1 cellular context compared by ENCODE assay signal in the genomic region with DNA sequence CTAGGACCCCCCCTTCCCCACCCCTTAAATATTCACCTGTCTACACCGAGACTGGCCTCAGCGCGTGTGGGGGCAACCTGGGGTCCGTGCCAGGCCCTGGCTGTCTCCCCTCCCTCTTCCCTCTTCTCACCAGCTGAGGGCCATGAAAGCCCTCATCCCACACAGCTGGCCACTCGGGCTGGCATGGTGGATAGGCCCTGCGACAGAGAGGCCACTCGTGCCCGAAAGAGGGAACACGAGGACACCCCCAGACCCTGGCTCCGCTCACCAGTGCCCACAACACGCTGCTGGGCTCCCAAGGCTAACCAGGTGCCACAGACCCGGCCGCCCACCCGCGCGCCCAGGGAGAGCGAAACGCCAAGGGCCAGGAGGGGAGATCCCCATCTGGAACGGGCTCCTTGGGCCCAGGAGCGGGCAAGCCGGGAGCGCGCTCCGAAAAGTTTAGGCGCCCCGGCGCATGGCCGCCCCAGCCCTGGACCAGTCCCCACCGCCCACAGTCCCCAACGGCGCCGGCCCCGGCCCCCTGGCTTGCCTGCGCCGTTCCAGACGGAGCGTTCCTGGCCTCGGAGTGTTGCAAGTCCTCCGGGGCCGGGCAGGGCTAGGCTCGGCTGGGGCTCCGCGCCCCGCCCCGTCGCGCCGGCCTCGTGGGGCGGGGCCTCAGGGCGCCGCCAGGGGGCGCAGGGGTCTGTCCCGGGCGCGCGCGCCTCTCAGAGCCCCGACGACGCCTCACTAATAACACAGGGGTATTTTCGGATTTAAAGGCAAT.
TF ChIP-seq lines count a peak whose summit lies in the region.

Gene TMBIM1, minus strand, starts transcription at position 570 of the 766 bp plus-strand sequence. CDS start 10,362 bp downstream, outside the sequence.

TF ChIP-seq in HepG2, 621 proteins besides CTCF, POLR2A, EP300 and RAD21 (continued from another document and continues in another):
- TF ChIP-seq, protein P1, sequence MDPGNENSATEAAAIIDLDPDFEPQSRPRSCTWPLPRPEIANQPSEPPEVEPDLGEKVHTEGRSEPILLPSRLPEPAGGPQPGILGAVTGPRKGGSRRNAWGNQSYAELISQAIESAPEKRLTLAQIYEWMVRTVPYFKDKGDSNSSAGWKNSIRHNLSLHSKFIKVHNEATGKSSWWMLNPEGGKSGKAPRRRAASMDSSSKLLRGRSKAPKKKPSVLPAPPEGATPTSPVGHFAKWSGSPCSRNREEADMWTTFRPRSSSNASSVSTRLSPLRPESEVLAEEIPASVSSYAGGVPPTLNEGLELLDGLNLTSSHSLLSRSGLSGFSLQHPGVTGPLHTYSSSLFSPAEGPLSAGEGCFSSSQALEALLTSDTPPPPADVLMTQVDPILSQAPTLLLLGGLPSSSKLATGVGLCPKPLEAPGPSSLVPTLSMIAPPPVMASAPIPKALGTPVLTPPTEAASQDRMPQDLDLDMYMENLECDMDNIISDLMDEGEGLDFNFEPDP (CRISPR knock-in tag; conservative IDR thresholded peaks at IDR 0.05), result no peak
- TF ChIP-seq SIX4 (CRISPR knock-in tag; IDR thresholded peaks at IDR 0.05) (no peak), ZNF282 (IDR thresholded peaks at IDR 0.05; ENCODE audit: partially characterized antibody) (no peak), ZNF292 (CRISPR knock-in tag; IDR thresholded peaks at IDR 0.05; ENCODE audit: borderline replicate concordance, low read depth) (no peak), ZNF672 (CRISPR knock-in tag; IDR thresholded peaks at IDR 0.05) (no peak), ZNF354B (CRISPR knock-in tag; IDR thresholded peaks at IDR 0.05) (no peak), TRIM24 (CRISPR knock-in tag; IDR thresholded peaks at IDR 0.05) (no peak), ZNF503 (CRISPR knock-in tag; IDR thresholded peaks at IDR 0.05) (peak; percentile 85), ZNF275 (CRISPR knock-in tag; IDR thresholded peaks at IDR 0.05; ENCODE audit: borderline replicate concordance) (no peak), GTF3A (CRISPR knock-in tag; conservative IDR thresholded peaks at IDR 0.05) (no peak), ZNF577 (CRISPR knock-in tag; IDR thresholded peaks at IDR 0.05; ENCODE audit: borderline replicate concordance, low read depth) (no peak), SUZ12 (IDR thresholded peaks at IDR 0.05; ENCODE audit: low read depth, low read length) (no peak), ZNF253 (CRISPR knock-in tag; IDR thresholded peaks at IDR 0.05; ENCODE audit: borderline replicate concordance) (no peak; the same call in 1 of the 2 replicates), FOXP1 (IDR thresholded peaks at IDR 0.05) (no peak), FOXP1 (CRISPR knock-in tag; IDR thresholded peaks at IDR 0.05) (no peak), ZBTB44 (CRISPR knock-in tag; IDR thresholded peaks at IDR 0.05) (peak; percentile 42; the same call in 1 of the 2 replicates), BORCS8-MEF2B (CRISPR knock-in tag; IDR thresholded peaks at IDR 0.05) (peak; percentile 69), ZNF567 (CRISPR knock-in tag; IDR thresholded peaks at IDR 0.05; ENCODE audit: borderline replicate concordance) (no peak), XBP1 (CRISPR knock-in tag; IDR thresholded peaks at IDR 0.05) (no peak), HMG20B (CRISPR knock-in tag; conservative IDR thresholded peaks at IDR 0.05) (peak; percentile 45; the same call in 1 of the 2 replicates), ZNF501 (CRISPR knock-in tag; IDR thresholded peaks at IDR 0.05) (peak; percentile 91), THAP11 (CRISPR knock-in tag; IDR thresholded peaks at IDR 0.05) (peak; percentile 78), PPARG (CRISPR knock-in tag; conservative IDR thresholded peaks at IDR 0.05) (no peak), ATF7 (IDR thresholded peaks at IDR 0.05) (no peak), ATF7 (CRISPR knock-in tag; IDR thresholded peaks at IDR 0.05) (0 out of 2 replicates have a peak, but pooled peaks have one; percentile 28), ZBTB38 (CRISPR knock-in tag; IDR thresholded peaks at IDR 0.05) (peak; percentile 68), ZC3H4 (CRISPR knock-in tag; IDR thresholded peaks at IDR 0.05; ENCODE audit: borderline replicate concordance) (0 out of 2 replicates have a peak, but pooled peaks have one; percentile 29), HOXA7 (CRISPR knock-in tag; IDR thresholded peaks at IDR 0.05) (no peak)
- TF ChIP-seq, protein P2, sequence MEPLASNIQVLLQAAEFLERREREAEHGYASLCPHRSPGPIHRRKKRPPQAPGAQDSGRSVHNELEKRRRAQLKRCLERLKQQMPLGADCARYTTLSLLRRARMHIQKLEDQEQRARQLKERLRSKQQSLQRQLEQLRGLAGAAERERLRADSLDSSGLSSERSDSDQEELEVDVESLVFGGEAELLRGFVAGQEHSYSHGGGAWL (CRISPR knock-in tag; IDR thresholded peaks at IDR 0.05), result peak; percentile 78
- TF ChIP-seq, protein P3, sequence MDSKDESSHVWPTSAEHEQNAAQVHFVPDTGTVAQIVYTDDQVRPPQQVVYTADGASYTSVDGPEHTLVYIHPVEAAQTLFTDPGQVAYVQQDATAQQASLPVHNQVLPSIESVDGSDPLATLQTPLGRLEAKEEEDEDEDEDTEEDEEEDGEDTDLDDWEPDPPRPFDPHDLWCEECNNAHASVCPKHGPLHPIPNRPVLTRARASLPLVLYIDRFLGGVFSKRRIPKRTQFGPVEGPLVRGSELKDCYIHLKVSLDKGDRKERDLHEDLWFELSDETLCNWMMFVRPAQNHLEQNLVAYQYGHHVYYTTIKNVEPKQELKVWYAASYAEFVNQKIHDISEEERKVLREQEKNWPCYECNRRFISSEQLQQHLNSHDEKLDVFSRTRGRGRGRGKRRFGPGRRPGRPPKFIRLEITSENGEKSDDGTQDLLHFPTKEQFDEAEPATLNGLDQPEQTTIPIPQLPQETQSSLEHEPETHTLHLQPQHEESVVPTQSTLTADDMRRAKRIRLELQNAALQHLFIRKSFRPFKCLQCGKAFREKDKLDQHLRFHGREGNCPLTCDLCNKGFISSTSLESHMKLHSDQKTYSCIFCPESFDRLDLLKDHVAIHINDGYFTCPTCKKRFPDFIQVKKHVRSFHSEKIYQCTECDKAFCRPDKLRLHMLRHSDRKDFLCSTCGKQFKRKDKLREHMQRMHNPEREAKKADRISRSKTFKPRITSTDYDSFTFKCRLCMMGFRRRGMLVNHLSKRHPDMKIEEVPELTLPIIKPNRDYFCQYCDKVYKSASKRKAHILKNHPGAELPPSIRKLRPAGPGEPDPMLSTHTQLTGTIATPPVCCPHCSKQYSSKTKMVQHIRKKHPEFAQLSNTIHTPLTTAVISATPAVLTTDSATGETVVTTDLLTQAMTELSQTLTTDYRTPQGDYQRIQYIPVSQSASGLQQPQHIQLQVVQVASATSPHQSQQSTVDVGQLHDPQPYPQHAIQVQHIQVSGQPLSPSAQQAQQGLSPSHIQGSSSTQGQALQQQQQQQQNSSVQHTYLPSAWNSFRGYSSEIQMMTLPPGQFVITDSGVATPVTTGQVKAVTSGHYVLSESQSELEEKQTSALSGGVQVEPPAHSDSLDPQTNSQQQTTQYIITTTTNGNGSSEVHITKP (CRISPR knock-in tag; IDR thresholded peaks at IDR 0.05; ENCODE audit: low read depth), result no peak
- TF ChIP-seq, protein P4, sequence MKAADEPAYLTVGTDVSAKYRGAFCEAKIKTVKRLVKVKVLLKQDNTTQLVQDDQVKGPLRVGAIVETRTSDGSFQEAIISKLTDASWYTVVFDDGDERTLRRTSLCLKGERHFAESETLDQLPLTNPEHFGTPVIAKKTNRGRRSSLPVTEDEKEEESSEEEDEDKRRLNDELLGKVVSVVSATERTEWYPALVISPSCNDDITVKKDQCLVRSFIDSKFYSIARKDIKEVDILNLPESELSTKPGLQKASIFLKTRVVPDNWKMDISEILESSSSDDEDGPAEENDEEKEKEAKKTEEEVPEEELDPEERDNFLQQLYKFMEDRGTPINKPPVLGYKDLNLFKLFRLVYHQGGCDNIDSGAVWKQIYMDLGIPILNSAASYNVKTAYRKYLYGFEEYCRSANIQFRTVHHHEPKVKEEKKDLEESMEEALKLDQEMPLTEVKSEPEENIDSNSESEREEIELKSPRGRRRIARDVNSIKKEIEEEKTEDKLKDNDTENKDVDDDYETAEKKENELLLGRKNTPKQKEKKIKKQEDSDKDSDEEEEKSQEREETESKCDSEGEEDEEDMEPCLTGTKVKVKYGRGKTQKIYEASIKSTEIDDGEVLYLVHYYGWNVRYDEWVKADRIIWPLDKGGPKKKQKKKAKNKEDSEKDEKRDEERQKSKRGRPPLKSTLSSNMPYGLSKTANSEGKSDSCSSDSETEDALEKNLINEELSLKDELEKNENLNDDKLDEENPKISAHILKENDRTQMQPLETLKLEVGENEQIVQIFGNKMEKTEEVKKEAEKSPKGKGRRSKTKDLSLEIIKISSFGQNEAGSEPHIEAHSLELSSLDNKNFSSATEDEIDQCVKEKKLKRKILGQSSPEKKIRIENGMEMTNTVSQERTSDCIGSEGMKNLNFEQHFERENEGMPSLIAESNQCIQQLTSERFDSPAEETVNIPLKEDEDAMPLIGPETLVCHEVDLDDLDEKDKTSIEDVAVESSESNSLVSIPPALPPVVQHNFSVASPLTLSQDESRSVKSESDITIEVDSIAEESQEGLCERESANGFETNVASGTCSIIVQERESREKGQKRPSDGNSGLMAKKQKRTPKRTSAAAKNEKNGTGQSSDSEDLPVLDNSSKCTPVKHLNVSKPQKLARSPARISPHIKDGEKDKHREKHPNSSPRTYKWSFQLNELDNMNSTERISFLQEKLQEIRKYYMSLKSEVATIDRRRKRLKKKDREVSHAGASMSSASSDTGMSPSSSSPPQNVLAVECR (CRISPR knock-in tag; IDR thresholded peaks at IDR 0.05; ENCODE audit: borderline replicate concordance), result peak; percentile 78; the same call in 1 of the 2 replicates
- TF ChIP-seq, protein P5, sequence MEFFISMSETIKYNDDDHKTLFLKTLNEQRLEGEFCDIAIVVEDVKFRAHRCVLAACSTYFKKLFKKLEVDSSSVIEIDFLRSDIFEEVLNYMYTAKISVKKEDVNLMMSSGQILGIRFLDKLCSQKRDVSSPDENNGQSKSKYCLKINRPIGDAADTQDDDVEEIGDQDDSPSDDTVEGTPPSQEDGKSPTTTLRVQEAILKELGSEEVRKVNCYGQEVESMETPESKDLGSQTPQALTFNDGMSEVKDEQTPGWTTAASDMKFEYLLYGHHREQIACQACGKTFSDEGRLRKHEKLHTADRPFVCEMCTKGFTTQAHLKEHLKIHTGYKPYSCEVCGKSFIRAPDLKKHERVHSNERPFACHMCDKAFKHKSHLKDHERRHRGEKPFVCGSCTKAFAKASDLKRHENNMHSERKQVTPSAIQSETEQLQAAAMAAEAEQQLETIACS (CRISPR knock-in tag; IDR thresholded peaks at IDR 0.05), result peak; percentile 83
- TF ChIP-seq, protein P6, sequence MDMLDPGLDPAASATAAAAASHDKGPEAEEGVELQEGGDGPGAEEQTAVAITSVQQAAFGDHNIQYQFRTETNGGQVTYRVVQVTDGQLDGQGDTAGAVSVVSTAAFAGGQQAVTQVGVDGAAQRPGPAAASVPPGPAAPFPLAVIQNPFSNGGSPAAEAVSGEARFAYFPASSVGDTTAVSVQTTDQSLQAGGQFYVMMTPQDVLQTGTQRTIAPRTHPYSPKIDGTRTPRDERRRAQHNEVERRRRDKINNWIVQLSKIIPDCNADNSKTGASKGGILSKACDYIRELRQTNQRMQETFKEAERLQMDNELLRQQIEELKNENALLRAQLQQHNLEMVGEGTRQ (IDR thresholded peaks at IDR 0.05; ENCODE audit: low read depth, low read length), result no peak
- TF ChIP-seq, protein P6 (CRISPR knock-in tag; IDR thresholded peaks at IDR 0.05; ENCODE audit: borderline replicate concordance), result no peak
- TF ChIP-seq, protein P7, sequence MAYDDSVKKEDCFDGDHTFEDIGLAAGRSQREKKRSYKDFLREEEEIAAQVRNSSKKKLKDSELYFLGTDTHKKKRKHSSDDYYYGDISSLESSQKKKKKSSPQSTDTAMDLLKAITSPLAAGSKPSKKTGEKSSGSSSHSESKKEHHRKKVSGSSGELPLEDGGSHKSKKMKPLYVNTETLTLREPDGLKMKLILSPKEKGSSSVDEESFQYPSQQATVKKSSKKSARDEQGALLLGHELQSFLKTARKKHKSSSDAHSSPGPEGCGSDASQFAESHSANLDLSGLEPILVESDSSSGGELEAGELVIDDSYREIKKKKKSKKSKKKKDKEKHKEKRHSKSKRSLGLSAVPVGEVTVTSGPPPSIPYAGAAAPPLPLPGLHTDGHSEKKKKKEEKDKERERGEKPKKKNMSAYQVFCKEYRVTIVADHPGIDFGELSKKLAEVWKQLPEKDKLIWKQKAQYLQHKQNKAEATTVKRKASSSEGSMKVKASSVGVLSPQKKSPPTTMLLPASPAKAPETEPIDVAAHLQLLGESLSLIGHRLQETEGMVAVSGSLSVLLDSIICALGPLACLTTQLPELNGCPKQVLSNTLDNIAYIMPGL (CRISPR knock-in tag; IDR thresholded peaks at IDR 0.05; ENCODE audit: borderline replicate concordance in 1 of 2, low read depth in 1 of 2), result peak; percentile 84 to 88; a peak in 3 of 4 replicates
